In genomic region chr1:34983700-34984355, GRCh38 we compare ENCODE assay signal across 8 cellular contexts. TPM values are rescaled to one million over a fixed set of nuclear protein-coding genes. Genes with fewer than 3 reads are reported as not detected.
DNase-seq lines count a peak whose midpoint lies in the region; TF ChIP-seq lines count a peak whose summit lies in the region.

No MANE protein-coding gene starts in this region.

- H3K27me3 ChIP-seq in SU-DHL-6 (ENCODE audit: low read length) (no peaks in the 10 kb centered on the region), skeletal muscle tissue (ENCODE audit: control insufficient read depth in 3 of 3, insufficient read depth in 3 of 3, low read length in 3 of 3) (peaks cover 0 to 3% (median under 1%) of the 10 kb centered on the region in 3 donors)

- H3K4me3 ChIP-seq in SU-DHL-6 (ENCODE audit: insufficient read depth, low read length, poor library complexity, severe bottlenecking) (peak overlapping the region; percentile 98), fibroblast of villous mesenchyme (ENCODE audit: low read depth, low read length) (peak overlapping the region; percentile 84), skeletal muscle tissue (ENCODE audit: low read length in 3 of 3) (peak overlapping the region; percentile 76 to 79 (median 77))

- no peaks in the 10 kb centered on the region for H4K20me1 ChIP-seq in SU-DHL-6 (ENCODE audit: low read depth, low read length)

- H3K9me3 ChIP-seq in SU-DHL-6 (ENCODE audit: insufficient read depth, low read length) (no peaks in the 10 kb centered on the region), skeletal muscle tissue (ENCODE audit: control insufficient read depth in 3 of 3, low read length in 3 of 3) (no peaks in the 10 kb centered on the region)

- H2AFZ ChIP-seq in SU-DHL-6 (ENCODE audit: low read depth, low read length, severe bottlenecking) = no peak overlapping the region

- DNase-seq in fibroblast of villous mesenchyme (ENCODE audit: low read depth) = no peak
- no peak for DNase-seq in central memory CD4-positive, alpha-beta T cell
- DNase-seq in GM20000 (ENCODE audit: low spot score) = no peak
- DNase-seq in DMS153 treated with DMSO at 0.1 percent for 48 hours (lab: John Stamatoyannopoulos, UW; ENCODE audit: unreplicated experiment) = no peak
- no peak for DNase-seq in stimulated activated naive CD4-positive, alpha-beta T cell treated with Interleukin-2 at 50 U/mL for 16 hours (lab: John Stamatoyannopoulos, UW)

- no peak overlapping the region for H3K27ac ChIP-seq in SU-DHL-6 (ENCODE audit: low read depth, low read length)
- H3K27ac ChIP-seq in skeletal muscle tissue (ENCODE audit: low read depth, low read length) = peak overlapping the region; percentile 80

- H3K36me3 ChIP-seq in SU-DHL-6 (ENCODE audit: low read length) = peaks cover 4% of the 10 kb centered on the region; the same call in 1 of the 2 replicates
- peaks cover 0 to 2% (median 0%) of the 10 kb centered on the region in 3 donors for H3K36me3 ChIP-seq in skeletal muscle tissue (ENCODE audit: control insufficient read depth in 3 of 3, insufficient read depth in 3 of 3, low read length in 3 of 3)

- H3K4me1 ChIP-seq in skeletal muscle tissue (ENCODE audit: control insufficient read depth in 3 of 3, insufficient read depth in 3 of 3, low read length in 3 of 3) = peaks cover 9 to 15% (median 14%) of the 10 kb centered on the region in 3 donors

- TF ChIP-seq POLR2A in GM18951 (IDR thresholded peaks at IDR 0.05; ENCODE audit: extremely low read depth, insufficient read depth, insufficient read length) = peak; percentile 19

- peaks cover 7% of the 10 kb centered on the region; the same call in 1 of the 2 replicates for H3K79me2 ChIP-seq in SU-DHL-6 (ENCODE audit: insufficient read depth, low read length)

- H3K4me2 ChIP-seq in SU-DHL-6 (ENCODE audit: low read depth, low read length, poor library complexity, severe bottlenecking) = peak overlapping the region; percentile 74

- peaks cover 28% of the 10 kb centered on the region for H3F3A ChIP-seq in SU-DHL-6 (ENCODE audit: insufficient read depth)

- in situ Hi-C loops in GM18951 (cut with MboI; ENCODE audit: low sequenced_read_pairs, unreplicated experiment) = no loop called here

- H3K9ac ChIP-seq in SU-DHL-6 (ENCODE audit: low read length) (peak overlapping the region; percentile 88), skeletal muscle tissue (ENCODE audit: low read depth in 1 of 3, low read length in 3 of 3) (peak overlapping the region; percentile 62 to 84 (median 80))

- TF ChIP-seq CTCF in SU-DHL-6 (IDR thresholded peaks at IDR 0.05; ENCODE audit: insufficient read depth, low read length, poor library complexity, severe bottlenecking) (no peak), fibroblast of villous mesenchyme (IDR thresholded peaks at IDR 0.05; ENCODE audit: insufficient read depth, low read depth, low read length) (no peak), GM20000 (IDR thresholded peaks at IDR 0.05; ENCODE audit: extremely low read depth, missing control alignments) (no peak)

- no peaks in the 10 kb centered on the region for H3K9me2 ChIP-seq in SU-DHL-6 (replicated peaks; ENCODE audit: insufficient read depth, low read length)

RNA-seq across cellular contexts. Expression of gene TMEM35B, which starts 1.3 kb away (rescaled TPM):
- total RNA-seq in fibroblast of villous mesenchyme (15.8 and 21.6 TPM in 2 replicates), skeletal muscle tissue (23.0 TPM)

RNA-seq across cellular contexts. Expression of gene ZMYM6, which starts 47.9 kb away (rescaled TPM):
- total RNA-seq in fibroblast of villous mesenchyme = 24.8 and 30.2 TPM in 2 replicates
- 15.1 TPM for total RNA-seq in skeletal muscle tissue

RNA-seq across cellular contexts. Expression of gene DLGAP3, which starts 54.4 kb away (rescaled TPM):
- total RNA-seq in fibroblast of villous mesenchyme = under 0.01 TPM in 2 replicates
- total RNA-seq in skeletal muscle tissue = not detected
